In genomic region chr6:43054206-43054943, GRCh38 we compare ENCODE assay signal across 8 cellular contexts. TPM values are rescaled to one million over a fixed set of nuclear protein-coding genes. Genes with fewer than 3 reads are reported as not detected.
DNase-seq lines count a peak whose midpoint lies in the region; ATAC-seq, FAIRE-seq and TF ChIP-seq lines count a peak whose summit lies in the region.

No MANE protein-coding gene starts in this region.

- H3K9me2 ChIP-seq in OCI-LY7 (ENCODE audit: insufficient read depth, low read length): no peaks in the 10 kb centered on the region

- H3K4ac ChIP-seq in H1 (replicated peaks; ENCODE audit: insufficient read length, low read depth, low read length): no peak overlapping the region

- no peak for ATAC-seq in HG02623 (IDR thresholded peaks at IDR 0.05; ENCODE audit: unreplicated experiment)
- no peak for ATAC-seq in GM21390 (IDR thresholded peaks at IDR 0.05; ENCODE audit: unreplicated experiment)

- TF ChIP-seq RAD21 in H1 (IDR thresholded peaks at IDR 0.05 in 1 of 2, conservative IDR thresholded peaks at IDR 0.05 in 1 of 2; ENCODE audit: low read depth in 2 of 2, low read length in 2 of 2): no peak

- H3K79me2 ChIP-seq in OCI-LY7 (ENCODE audit: insufficient read depth, low read depth, low read length): peaks cover 17% of the 10 kb centered on the region
- peaks cover 6 to 16% of the 10 kb centered on the region in 2 experiments; a peak in 3 of 4 replicates for H3K79me2 ChIP-seq in H1 (ENCODE audit: control insufficient read depth in 1 of 2, insufficient read depth in 2 of 2, low read length in 2 of 2)

- H2BK12ac ChIP-seq in H1 (ENCODE audit: low read depth, low read length): peak overlapping the region; percentile 20; the same call in 1 of the 2 replicates

- WGBS in H1 (ENCODE audit: extremely low coverage in 1 of 2, insufficient coverage in 1 of 2, insufficient read length in 1 of 2, insufficient replicate concordance in 2 of 2, low coverage in 1 of 2, low lambda C conversion rate in 2 of 2, missing lambda C conversion rate in 1 of 2), 2 experiments: 85% methylated on average over 17 of the region's 17 CpGs; no CpG with 5 or more reads in 1 of the 2 experiments

- H4K20me1 ChIP-seq in OCI-LY7 (ENCODE audit: insufficient read depth, low read length) (no peaks in the 10 kb centered on the region), H1 (replicated peaks in 1 of 2; ENCODE audit: control insufficient read depth in 1 of 2, insufficient read depth in 2 of 2, low read length in 2 of 2) (no peaks in the 10 kb centered on the region)

- POLR2A ChIA-PET in CD4-positive, alpha-beta memory T cell (lab: Charles Lee; ENCODE audit: partially characterized antibody): interaction anchor here (0.6 to 5.3 kb wide), 23 partner anchors 9 to 490 kb away, joined by 3 to 51 read pairs (median 3); partner anchors contain the start of genes ABCC10, CNPY3, KLHDC3 and MEA1
- POLR2A ChIA-PET in OCI-LY7 (lab: Charles Lee): interaction anchor here (0.6 to 2.4 kb wide), 8 partner anchors 9 to 125 kb away, joined by 3 to 6 read pairs (median 5); partner anchors contain the start of genes CNPY3, KLHDC3, MEA1 and PPP2R5D
- POLR2A ChIA-PET in H1 (lab: Charles Lee; ENCODE audit: partially characterized antibody): interaction anchor here (0.6 to 29.7 kb wide), 25 partner anchors 9 to 1192 kb away, joined by 3 to 584 read pairs (median 5); partner anchors contain the start of genes CNPY3, CRIP3, KLHDC3 and MEA1

- peak overlapping the region; percentile 94 to 98 (median 97) for H3K27ac Mint-ChIP-seq in CD4-positive, alpha-beta memory T cell

- no peak overlapping the region for H2BK15ac ChIP-seq in H1 (ENCODE audit: low read length)

- intact Hi-C loops in CD4-positive, alpha-beta memory T cell (cut with micrococcal nuclease): no loop called here
- intact Hi-C loops in OCI-LY7 (cut with micrococcal nuclease; ENCODE audit: unreplicated experiment): no loop called here

- TF ChIP-seq POLR2A in H1 (IDR thresholded peaks at IDR 0.05; ENCODE audit: control extremely low read depth in 1 of 2, low read depth in 2 of 2, low read length in 2 of 2): no peak

- H3K23me2 ChIP-seq in H1 (ENCODE audit: low read depth, low read length): peaks cover 12% of the 10 kb centered on the region

- H3K9me3 Mint-ChIP-seq in CD4-positive, alpha-beta memory T cell: peaks cover 0 to 2% (median 0%) of the 10 kb centered on the region in 8 donors

- no peaks in the 10 kb centered on the region for H3K27me3 Mint-ChIP-seq in CD4-positive, alpha-beta memory T cell

- no peak overlapping the region for H3K23ac ChIP-seq in H1 (ENCODE audit: insufficient read length)

- H3K9ac ChIP-seq in H1 (replicated peaks in 1 of 4; ENCODE audit: extremely low read depth in 1 of 4, low read depth in 3 of 4, low read length in 3 of 4): no peak overlapping the region

- H3K4me2 ChIP-seq in OCI-LY7 (ENCODE audit: low read length) (peak overlapping the region; percentile 92), H1 (ENCODE audit: insufficient read depth in 1 of 2, low read depth in 2 of 2, low read length in 2 of 2) (peak overlapping the region; percentile 83 to 97; a peak in 3 of 4 replicates)

- H2AK5ac ChIP-seq in H1 (ENCODE audit: low read depth, low read length): no peak overlapping the region

- peak overlapping the region; percentile 28 to 81 for H3K4me3 ChIP-seq in CD4-positive, alpha-beta memory T cell (ENCODE audit: low read length in 2 of 2)
- H3K4me3 ChIP-seq in OCI-LY7 (ENCODE audit: low read depth, low read length, poor library complexity, severe bottlenecking) (peak overlapping the region; percentile 77), H1 (ENCODE audit: extremely low read depth in 1 of 4, insufficient read depth in 2 of 4, low read depth in 3 of 4, low read length in 4 of 4) (peak overlapping the region; percentile 4 to 91 (median 77); a peak in 4 of 8 replicates), neuron (ENCODE audit: low read length) (peak overlapping the region; percentile 56)

- H3K36me3 ChIP-seq in CD4-positive, alpha-beta memory T cell (ENCODE audit: insufficient read depth, low read length): peaks cover 17% of the 10 kb centered on the region
- peaks cover 17% of the 10 kb centered on the region for H3K36me3 ChIP-seq in OCI-LY7 (ENCODE audit: insufficient read depth, low read length)
- peaks cover 4 to 23% (median 15%) of the 10 kb centered on the region in 4 experiments; a peak in 7 of 8 replicates for H3K36me3 ChIP-seq in H1 (ENCODE audit: control insufficient read depth in 2 of 4, insufficient read depth in 4 of 4, low read length in 3 of 4)
- H3K36me3 ChIP-seq in neuron (ENCODE audit: insufficient read depth, low read length): peaks cover 33% of the 10 kb centered on the region

- no peak overlapping the region for H2BK120ac ChIP-seq in H1 (replicated peaks; ENCODE audit: low read depth, low read length)

- no peak overlapping the region for H3K14ac ChIP-seq in H1 (ENCODE audit: insufficient read length)

- H3K36me3 Mint-ChIP-seq in CD4-positive, alpha-beta memory T cell: peaks cover 15 to 44% of the 10 kb centered on the region in 2 donors

- H3K56ac ChIP-seq in H1 (replicated peaks; ENCODE audit: insufficient read length, low read depth, low read length): no peak overlapping the region

- H2BK20ac ChIP-seq in H1 (ENCODE audit: low read length): no peak overlapping the region

- H2AFZ ChIP-seq in OCI-LY7 (ENCODE audit: low read length): peak overlapping the region; percentile 58; the same call in 1 of the 2 replicates
- H2AFZ ChIP-seq in H1 (ENCODE audit: low read length): no peak overlapping the region
- H2AFZ ChIP-seq in neuron (ENCODE audit: low read depth, low read length): no peak overlapping the region

- H3K4me1 Mint-ChIP-seq in CD4-positive, alpha-beta memory T cell: peaks cover 25 to 58% (median 50%) of the 10 kb centered on the region in 4 donors

- H3K27ac ChIP-seq in CD4-positive, alpha-beta memory T cell (ENCODE audit: low read depth, low read length): peak overlapping the region; percentile 85
- peak overlapping the region; percentile 37 for H3K27ac ChIP-seq in OCI-LY7 (ENCODE audit: low read depth, low read length, poor library complexity, severe bottlenecking)
- 0 out of 2 replicates have a peak overlapping the region, but pooled peaks have one; percentile 33 for H3K27ac ChIP-seq in H1 (ENCODE audit: low read depth, low read length)

- FAIRE-seq in H1 (lab: Jason Lieb, UNC): no peak

- peaks cover 43% of the 10 kb centered on the region for H3K4me1 ChIP-seq in CD4-positive, alpha-beta memory T cell (ENCODE audit: insufficient read depth, low read length)
- H3K4me1 ChIP-seq in OCI-LY7 (ENCODE audit: insufficient read depth, low read length, poor library complexity, severe bottlenecking) (peaks cover 32% of the 10 kb centered on the region), H1 (replicated peaks in 1 of 4; ENCODE audit: control insufficient read depth in 3 of 4, insufficient read depth in 4 of 4, low read length in 3 of 4) (peaks cover 4 to 15% (median 7%) of the 10 kb centered on the region in 4 experiments; a peak in 6 of 7 replicates), neuron (ENCODE audit: insufficient read depth, low read length) (peaks cover 21% of the 10 kb centered on the region)

- peaks cover 14% of the 10 kb centered on the region for H3K79me1 ChIP-seq in H1 (ENCODE audit: low read depth, low read length)

- no peak for TF ChIP-seq EP300 in H1 (IDR thresholded peaks at IDR 0.05; ENCODE audit: borderline replicate concordance in 1 of 2, low read depth in 2 of 2, low read length in 2 of 2)

- DNase-seq in CD4-positive, alpha-beta memory T cell: no peak
- DNase-seq in OCI-LY7 (ENCODE audit: low spot score) (no peak), H1 (ENCODE audit: low read depth in 1 of 2, low spot score in 2 of 2) (no peak), glomerular visceral epithelial cell (ENCODE audit: extremely low spot score) (no peak)
- DNase-seq in effector CD4-positive, alpha-beta T cell: no peak

- no TSS peak for BruUV-seq in OCI-LY7 (replicated peaks; lab: Mats Ljungman, UMichigan)

- H3K9me3 ChIP-seq in CD4-positive, alpha-beta memory T cell (ENCODE audit: control insufficient read depth in 1 of 2, low read length in 2 of 2): no peaks in the 10 kb centered on the region
- H3K9me3 ChIP-seq in OCI-LY7 (ENCODE audit: low read length) (no peaks in the 10 kb centered on the region), H1 (ENCODE audit: insufficient read depth in 2 of 2, low read depth in 1 of 2, low read length in 1 of 2) (no peaks in the 10 kb centered on the region), neuron (ENCODE audit: low read length) (no peaks in the 10 kb centered on the region)

- H3K27me3 ChIP-seq in CD4-positive, alpha-beta memory T cell (ENCODE audit: insufficient read depth, low read length): no peaks in the 10 kb centered on the region
- H3K27me3 ChIP-seq in H1 (replicated peaks in 1 of 4; ENCODE audit: control insufficient read depth in 3 of 4, extremely low read depth in 1 of 4, insufficient read depth in 3 of 4, low read length in 3 of 4) (no peaks in the 10 kb centered on the region), neuron (ENCODE audit: insufficient read depth, low read length) (no peaks in the 10 kb centered on the region)

- H4K5ac ChIP-seq in H1 (ENCODE audit: insufficient read length, low read depth, low read length): no peak overlapping the region

- no peak overlapping the region for H3K18ac ChIP-seq in H1 (ENCODE audit: extremely low read depth, low read length)

- TF ChIP-seq CTCF in OCI-LY7 (conservative IDR thresholded peaks at IDR 0.05; ENCODE audit: low read length) (no peak), H1 (IDR thresholded peaks at IDR 0.05; ENCODE audit: control extremely low read depth in 1 of 3, insufficient read depth in 1 of 3, low read depth in 1 of 3, low read length in 3 of 3) (no peak)

- no peak overlapping the region for H4K8ac ChIP-seq in H1 (ENCODE audit: extremely low read depth, insufficient read depth, low read length)

- CTCF ChIA-PET in CD4-positive, alpha-beta memory T cell (lab: Charles Lee; ENCODE audit: partially characterized antibody): interaction anchor here (0.7 to 1.9 kb wide), 6 partner anchors 19 to 75 kb away, joined by 3 to 6 read pairs (median 3); partner anchors contain the start of genes KLHDC3 and RRP36
- CTCF ChIA-PET in OCI-LY7 (lab: Charles Lee; ENCODE audit: unreplicated experiment): interaction anchor here (0.6 kb wide), 1 partner anchor 10 kb away, joined by 3 read pairs; no protein-coding TSS in a partner anchor
- CTCF ChIA-PET in H1 (lab: Charles Lee; ENCODE audit: partially characterized antibody): interaction anchor here (0.6 to 3.0 kb wide), 7 partner anchors 12 to 495 kb away, joined by 3 to 18 read pairs (median 3); no protein-coding TSS in a partner anchor

- no peak overlapping the region for H2BK5ac ChIP-seq in H1 (ENCODE audit: low read depth, low read length)

- no peak overlapping the region for H4K91ac ChIP-seq in H1 (replicated peaks; ENCODE audit: insufficient read length, low read length)

- peak overlapping the region; percentile 92 to 97 (median 94) for H3K4me3 Mint-ChIP-seq in CD4-positive, alpha-beta memory T cell

RNA-seq across cellular contexts. Expression of gene CUL7, which starts 0.7 kb away (rescaled TPM):
- 10 to 100 TPM; 13.7 to 13.9 TPM for total RNA-seq in CD4-positive, alpha-beta memory T cell
- polyA plus RNA-seq in CD4-positive, alpha-beta memory T cell: 1 to 10 TPM; 2.1 to 3.8 TPM
- total RNA-seq in OCI-LY7 (2014; rRNA removed; shearing (Covaris generic)): 14.1 and 16.9 TPM in 2 replicates
- total RNA-seq in OCI-LY7 (2022): 14.9 and 18.6 TPM in 2 replicates
- 10.8 and 11.4 TPM in 2 replicates for total RNA-seq in H1 (2021; fragmentation: NEBNext Ultra II Directional; extraction: Animal tissue kit (Norgen Biotek cat#: 25700))
- 15.0 and 19.1 TPM in 2 replicates for polyA plus RNA-seq in H1 (2011; rRNA removed)
- polyA plus RNA-seq in H1 (2011; cell fraction: cytosol; rRNA removed): 20.6 TPM
- 75.9 TPM for polyA plus RNA-seq in H1 (2011; cell fraction: nucleus; rRNA removed)
- 11.1 to 16.5 TPM (median 14.8 TPM) in 4 replicates for polyA plus RNA-seq in H1 (2012, experiment 1 of 2)
- polyA plus RNA-seq in H1 (2012, experiment 2 of 2): 11.6 TPM
- 6.7 TPM for polyA plus RNA-seq in H1 (2013, experiment 1 of 2)
- polyA plus RNA-seq in H1 (2013, experiment 2 of 2): 6.2 TPM
- polyA minus RNA-seq in H1 (2011; rRNA and poly(A)+ RNA removed): 25.3 and 26.4 TPM in 2 replicates
- 11.2 TPM for polyA minus RNA-seq in H1 (2011; cell fraction: cytosol; rRNA and poly(A)+ RNA removed)
- 24.7 TPM for polyA minus RNA-seq in H1 (2011; cell fraction: nucleus; rRNA and poly(A)+ RNA removed)

RNA-seq across cellular contexts. Expression of gene MRPL2, which starts 4.9 kb away (rescaled TPM):
- total RNA-seq in CD4-positive, alpha-beta memory T cell: 10 to 100 TPM; 55.3 to 56.5 TPM
- polyA plus RNA-seq in CD4-positive, alpha-beta memory T cell: 10 to 100 TPM; 37.9 to 51.6 TPM
- total RNA-seq in OCI-LY7 (2014; rRNA removed; shearing (Covaris generic)): 25.8 and 31.8 TPM in 2 replicates
- 76.9 and 81.7 TPM in 2 replicates for total RNA-seq in OCI-LY7 (2022)
- total RNA-seq in H1 (2021; fragmentation: NEBNext Ultra II Directional; extraction: Animal tissue kit (Norgen Biotek cat#: 25700)): 97.7 and 99.9 TPM in 2 replicates
- polyA plus RNA-seq in H1 (2011; rRNA removed): 58.7 and 61.0 TPM in 2 replicates
- 50.1 TPM for polyA plus RNA-seq in H1 (2011; cell fraction: cytosol; rRNA removed)
- polyA plus RNA-seq in H1 (2011; cell fraction: nucleus; rRNA removed): 62.3 TPM
- polyA plus RNA-seq in H1 (2012, experiment 1 of 2): 74.9 to 127 TPM (median 111 TPM) in 4 replicates
- 83.0 TPM for polyA plus RNA-seq in H1 (2012, experiment 2 of 2)
- polyA plus RNA-seq in H1 (2013, experiment 1 of 2): 66.2 TPM
- 61.9 TPM for polyA plus RNA-seq in H1 (2013, experiment 2 of 2)
- 34.6 and 36.2 TPM in 2 replicates for polyA minus RNA-seq in H1 (2011; rRNA and poly(A)+ RNA removed)
- polyA minus RNA-seq in H1 (2011; cell fraction: cytosol; rRNA and poly(A)+ RNA removed): 37.5 TPM
- 16.5 TPM for polyA minus RNA-seq in H1 (2011; cell fraction: nucleus; rRNA and poly(A)+ RNA removed)

RNA-seq across cellular contexts. Expression of gene KLC4, which starts 5.1 kb away (rescaled TPM):
- total RNA-seq in CD4-positive, alpha-beta memory T cell: 10 to 100 TPM; 51.6 to 57.0 TPM
- polyA plus RNA-seq in CD4-positive, alpha-beta memory T cell: 10 to 100 TPM in 1 of 2 donors, 1 to 10 TPM in 1; 9.7 to 11.5 TPM
- 15.0 and 16.4 TPM in 2 replicates for total RNA-seq in OCI-LY7 (2014; rRNA removed; shearing (Covaris generic))
- total RNA-seq in OCI-LY7 (2022): 22.5 and 25.2 TPM in 2 replicates
- total RNA-seq in H1 (2021; fragmentation: NEBNext Ultra II Directional; extraction: Animal tissue kit (Norgen Biotek cat#: 25700)): 27.7 and 28.5 TPM in 2 replicates
- polyA plus RNA-seq in H1 (2011; rRNA removed): 15.7 and 23.8 TPM in 2 replicates
- polyA plus RNA-seq in H1 (2011; cell fraction: cytosol; rRNA removed): 23.5 TPM
- 63.1 TPM for polyA plus RNA-seq in H1 (2011; cell fraction: nucleus; rRNA removed)
- 17.2 to 26.8 TPM (median 26.2 TPM) in 4 replicates for polyA plus RNA-seq in H1 (2012, experiment 1 of 2)
- polyA plus RNA-seq in H1 (2012, experiment 2 of 2): 20.2 TPM
- polyA plus RNA-seq in H1 (2013, experiment 1 of 2): 14.9 TPM
- polyA plus RNA-seq in H1 (2013, experiment 2 of 2): 13.6 TPM
- 17.6 and 19.2 TPM in 2 replicates for polyA minus RNA-seq in H1 (2011; rRNA and poly(A)+ RNA removed)
- polyA minus RNA-seq in H1 (2011; cell fraction: cytosol; rRNA and poly(A)+ RNA removed): 9.5 TPM
- 20.0 TPM for polyA minus RNA-seq in H1 (2011; cell fraction: nucleus; rRNA and poly(A)+ RNA removed)

RNA-seq across cellular contexts. Expression of gene PTK7, which starts 21.7 kb away (rescaled TPM):
- total RNA-seq in CD4-positive, alpha-beta memory T cell: under 1 TPM; 0.26 to 0.42 TPM
- polyA plus RNA-seq in CD4-positive, alpha-beta memory T cell: under 1 TPM in 1 of 2 donors, not detected in 1; 0.08 TPM
- total RNA-seq in OCI-LY7 (2014; rRNA removed; shearing (Covaris generic)): 12.7 and 18.5 TPM in 2 replicates
- total RNA-seq in OCI-LY7 (2022): 12.0 and 13.0 TPM in 2 replicates
- 130 and 138 TPM in 2 replicates for total RNA-seq in H1 (2021; fragmentation: NEBNext Ultra II Directional; extraction: Animal tissue kit (Norgen Biotek cat#: 25700))
- 110 and 133 TPM in 2 replicates for polyA plus RNA-seq in H1 (2011; rRNA removed)
- polyA plus RNA-seq in H1 (2011; cell fraction: cytosol; rRNA removed): 105 TPM
- 256 TPM for polyA plus RNA-seq in H1 (2011; cell fraction: nucleus; rRNA removed)
- 146 to 167 TPM (median 153 TPM) in 4 replicates for polyA plus RNA-seq in H1 (2012, experiment 1 of 2)
- polyA plus RNA-seq in H1 (2012, experiment 2 of 2): 166 TPM
- polyA plus RNA-seq in H1 (2013, experiment 1 of 2): 111 TPM
- polyA plus RNA-seq in H1 (2013, experiment 2 of 2): 96.7 TPM
- polyA minus RNA-seq in H1 (2011; rRNA and poly(A)+ RNA removed): 151 and 164 TPM in 2 replicates
- 99.5 TPM for polyA minus RNA-seq in H1 (2011; cell fraction: cytosol; rRNA and poly(A)+ RNA removed)
- 99.6 TPM for polyA minus RNA-seq in H1 (2011; cell fraction: nucleus; rRNA and poly(A)+ RNA removed)

RNA-seq across cellular contexts. Expression of gene RRP36, which starts 33.0 kb away (rescaled TPM):
- 10 to 100 TPM; 56.5 to 58.7 TPM for total RNA-seq in CD4-positive, alpha-beta memory T cell
- polyA plus RNA-seq in CD4-positive, alpha-beta memory T cell: 10 to 100 TPM; 65.5 to 77.0 TPM
- 61.1 and 72.6 TPM in 2 replicates for total RNA-seq in OCI-LY7 (2014; rRNA removed; shearing (Covaris generic))
- 66.7 and 75.9 TPM in 2 replicates for total RNA-seq in OCI-LY7 (2022)
- total RNA-seq in H1 (2021; fragmentation: NEBNext Ultra II Directional; extraction: Animal tissue kit (Norgen Biotek cat#: 25700)): 89.6 and 92.3 TPM in 2 replicates
- 20.6 and 33.9 TPM in 2 replicates for polyA plus RNA-seq in H1 (2011; rRNA removed)
- polyA plus RNA-seq in H1 (2011; cell fraction: cytosol; rRNA removed): 48.7 TPM
- polyA plus RNA-seq in H1 (2011; cell fraction: nucleus; rRNA removed): 32.2 TPM
- polyA plus RNA-seq in H1 (2012, experiment 1 of 2): 88.5 to 96.8 TPM (median 92.1 TPM) in 4 replicates
- polyA plus RNA-seq in H1 (2012, experiment 2 of 2): 53.2 TPM
- 85.3 TPM for polyA plus RNA-seq in H1 (2013, experiment 1 of 2)
- polyA plus RNA-seq in H1 (2013, experiment 2 of 2): 82.7 TPM
- 51.2 and 56.1 TPM in 2 replicates for polyA minus RNA-seq in H1 (2011; rRNA and poly(A)+ RNA removed)
- polyA minus RNA-seq in H1 (2011; cell fraction: cytosol; rRNA and poly(A)+ RNA removed): 22.2 TPM
- polyA minus RNA-seq in H1 (2011; cell fraction: nucleus; rRNA and poly(A)+ RNA removed): 29.4 TPM

Comparison
In these comparisons a context has a peak if more than half of its experiments do, and no peak if none do; other contexts are left out.
1. H3K27ac ChIP-seq: peak in every context shown above with its lines; median percentile 85 in CD4-positive, alpha-beta memory T cell; 37 in OCI-LY7; 33 in H1.